Comparison of ENCODE assay signal across 16 cellular contexts in genomic region chr22:11066458-11067285, GRCh38.
DNase-seq lines count a peak whose midpoint lies in the region; ATAC-seq and TF ChIP-seq lines count a peak whose summit lies in the region.
"Had no signal": no experiment of that assay in that cellular context is flagged by ENCODE, and none has a peak within 500 bp of the region (broad histone marks: within the 10 kb centered on the region; RNA-seq: fewer than 3 reads in every experiment).

No MANE protein-coding gene starts in this region.

- no peaks in the 10 kb centered on the region for H3K4me1 ChIP-seq in PC-9 (replicated peaks; ENCODE audit: insufficient read depth)
- H3K4me1 ChIP-seq in hepatocyte (ENCODE audit: insufficient read depth) = no peaks in the 10 kb centered on the region
- H3K4me1 ChIP-seq: psoas muscle had no signal

- peak overlapping the region; percentile 26; the same call in 1 of the 2 replicates for H3K4me3 ChIP-seq in PC-9
- no peak overlapping the region for H3K4me3 ChIP-seq in hepatocyte
- H3K4me3 ChIP-seq: psoas muscle had no signal

- WGBS in hepatocyte (ENCODE audit: low lambda C conversion rate, missing lambda C conversion rate) = 80% methylated on average over 28 of the region's 29 CpGs

- TF ChIP-seq CTCF in PC-9 (conservative IDR thresholded peaks at IDR 0.05) (no peak), hepatocyte (IDR thresholded peaks at IDR 0.05; ENCODE audit: poor library complexity) (no peak), osteocyte (IDR thresholded peaks at IDR 0.05) (no peak)

- H3K27ac ChIP-seq in PC-9 (no peak overlapping the region), hepatocyte (no peak overlapping the region)
- H3K27ac ChIP-seq: psoas muscle had no signal

- no peak for ATAC-seq in HG03175 (IDR thresholded peaks at IDR 0.05; ENCODE audit: unreplicated experiment)
- no peak for ATAC-seq in HG02759 (IDR thresholded peaks at IDR 0.05; ENCODE audit: unreplicated experiment)

- DNase-seq in D341Med (ENCODE audit: low spot score) (peak; percentile 42), PC-9 (no peak), hepatocyte (ENCODE audit: low spot score) (peak; percentile 26), osteocyte (ENCODE audit: extremely low spot score, unreplicated experiment) (peak; percentile 91), DMS79 (lab: John Stamatoyannopoulos, UW) (no peak), NCI-H526 treated with DMSO at 0.1 percent for 48 hours (lab: John Stamatoyannopoulos, UW) (no peak)
- DNase-seq: activated CD4-positive, alpha-beta T cell treated with anti-CD3 and anti-CD28 coated beads, Interleukin-2, amount 50 U/mL, for 48 hours; HCEC 1CT; NCI-H1417; NCI-H524 treated with DMSO at 0.1 percent for 48 hours; stimulated activated CD4-positive, alpha-beta T cell treated with anti-CD3 and anti-CD28 coated beads, Interleukin-2, amount 100 ng/mL, for 48 hours; stimulated activated naive CD4-positive, alpha-beta T cell treated with Interleukin-2 at 50 U/mL for 16 hours had no signal

- POLR2A ChIA-PET in PC-9 (lab: Charles Lee; ENCODE audit: unreplicated experiment) = no interaction called here

- CTCF ChIA-PET in PC-9 (lab: Charles Lee) = no interaction called here

- peaks cover 17% of the 10 kb centered on the region for H3K27me3 ChIP-seq in PC-9 (ENCODE audit: insufficient read depth, low read depth)
- no peaks in the 10 kb centered on the region for H3K27me3 ChIP-seq in hepatocyte

- no TSS peak for BruUV-seq in PC-9 (replicated peaks; lab: Mats Ljungman, UMichigan)

- no peaks in the 10 kb centered on the region for H3F3A ChIP-seq in PC-9 (ENCODE audit: insufficient read depth, low read depth)

- H3K9me3 ChIP-seq in PC-9 (ENCODE audit: insufficient read depth, low read depth) = no peaks in the 10 kb centered on the region
- no peaks in the 10 kb centered on the region for H3K9me3 ChIP-seq in hepatocyte (ENCODE audit: low read depth)

- no peak overlapping the region for H2AFZ ChIP-seq in PC-9
- H2AFZ ChIP-seq in hepatocyte = no peak overlapping the region

- no peaks in the 10 kb centered on the region for H3K36me3 Mint-ChIP-seq in osteocyte (ENCODE audit: unreplicated experiment)

- H3K36me3 ChIP-seq in PC-9 (ENCODE audit: low read depth) (no peaks in the 10 kb centered on the region), hepatocyte (replicated peaks; ENCODE audit: insufficient read depth, low read depth) (no peaks in the 10 kb centered on the region)

- H3K9me2 ChIP-seq in PC-9 (ENCODE audit: insufficient read depth) (no peaks in the 10 kb centered on the region), hepatocyte (replicated peaks; ENCODE audit: insufficient read depth) (no peaks in the 10 kb centered on the region)

- no peaks in the 10 kb centered on the region for H3K4me1 Mint-ChIP-seq in osteocyte (ENCODE audit: unreplicated experiment)

- H4K20me1 ChIP-seq in PC-9 (ENCODE audit: insufficient read depth) = no peaks in the 10 kb centered on the region
- H4K20me1 ChIP-seq in hepatocyte (ENCODE audit: insufficient read depth, poor library complexity, severe bottlenecking) = no peaks in the 10 kb centered on the region

- no peak overlapping the region for H3K4me3 Mint-ChIP-seq in osteocyte (ENCODE audit: unreplicated experiment)
- H3K4me3 Mint-ChIP-seq: T-helper 2 cell treated with Interferon-gamma antibody and Interleukin-4, amounts not matched to agents 5 μg/mL and 100 μg/mL, for 36 hours had no signal

- no peak overlapping the region for H3K27ac Mint-ChIP-seq in osteocyte (ENCODE audit: unreplicated experiment)
- H3K27ac Mint-ChIP-seq: T-helper 2 cell treated with Interferon-gamma antibody and Interleukin-4, amounts not matched to agents 5 μg/mL and 100 μg/mL, for 36 hours had no signal

- H3K4me2 ChIP-seq in PC-9 = no peak overlapping the region
- no peak overlapping the region for H3K4me2 ChIP-seq in hepatocyte

- no peaks in the 10 kb centered on the region for H3K27me3 Mint-ChIP-seq in osteocyte (ENCODE audit: unreplicated experiment)

- intact Hi-C loops in PC-9 (cut with micrococcal nuclease; ENCODE audit: unreplicated experiment) = no loop called here

- H3K9me3 Mint-ChIP-seq in osteocyte (ENCODE audit: unreplicated experiment) = peaks cover 40% of the 10 kb centered on the region

- no peaks in the 10 kb centered on the region for H3K79me2 ChIP-seq in PC-9 (ENCODE audit: low read depth)
- H3K79me2 ChIP-seq in hepatocyte = no peaks in the 10 kb centered on the region

Comparison
In these comparisons a context has a peak if more than half of its experiments do, and no peak if none do; other contexts are left out.
1. DNase-seq: peak in D341Med (single experiment), hepatocyte (single experiment) and osteocyte (single experiment); none in PC-9 (0 of 2), DMS79 (single experiment) and NCI-H526 treated with DMSO at 0.1 percent for 48 hours (single experiment).